In the genomic region with DNA sequence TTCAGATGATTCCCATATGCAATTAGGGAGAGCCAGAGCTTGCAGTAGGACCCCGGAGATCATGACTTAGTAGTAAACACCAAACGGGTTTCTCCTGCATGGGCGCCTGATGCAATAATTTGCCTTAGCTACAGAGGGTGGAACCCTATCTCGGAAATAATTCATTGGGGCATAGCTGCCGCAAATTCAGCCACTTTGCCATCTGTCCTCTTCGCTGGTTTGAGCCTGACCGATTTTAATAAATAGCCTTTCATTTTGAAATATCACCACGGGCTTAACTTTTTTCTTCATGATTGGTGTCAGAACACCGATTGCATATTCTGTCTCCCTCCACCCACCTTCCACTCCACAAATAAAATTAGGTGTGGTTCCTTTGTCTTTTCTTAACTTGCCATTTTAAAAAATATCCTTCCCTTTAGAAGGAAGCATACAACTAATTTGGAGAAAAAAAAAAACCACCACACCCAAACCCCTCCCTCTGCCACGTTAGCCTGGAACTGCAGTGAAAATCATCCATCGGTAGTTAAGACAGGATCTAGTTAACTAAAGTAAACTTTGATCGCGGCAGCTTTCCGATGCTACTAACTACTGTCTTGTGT, we compare ENCODE assay signal across 8 cellular contexts.
DNase-seq lines count a peak whose midpoint lies in the region; ATAC-seq lines count a peak whose summit lies in the region.

No MANE protein-coding gene starts in this region.

- peak overlapping the region; percentile 100 for H3K27ac Mint-ChIP-seq in activated naive CD4-positive, alpha-beta T cell treated with anti-CD3 and anti-CD28 coated beads, Interleukin-2, amount 50 U/mL, for 24 hours

- H3K36me3 Mint-ChIP-seq in activated naive CD4-positive, alpha-beta T cell treated with anti-CD3 and anti-CD28 coated beads, Interleukin-2, amount 50 U/mL, for 24 hours: peaks cover 31% of the 10 kb centered on the region

- no peaks in the 10 kb centered on the region for H3K4me1 ChIP-seq in iPS DF 6.9 (ENCODE audit: control insufficient read depth, insufficient read depth, low read length)

- no peak overlapping the region for H3K27ac ChIP-seq in iPS DF 6.9 (ENCODE audit: low read length)

- H3K4me1 Mint-ChIP-seq in activated naive CD4-positive, alpha-beta T cell treated with anti-CD3 and anti-CD28 coated beads, Interleukin-2, amount 50 U/mL, for 24 hours: peaks cover 60% of the 10 kb centered on the region

- no peaks in the 10 kb centered on the region for H3K9me3 Mint-ChIP-seq in activated naive CD4-positive, alpha-beta T cell treated with anti-CD3 and anti-CD28 coated beads, Interleukin-2, amount 50 U/mL, for 24 hours

- WGBS in iPS DF 6.9 (ENCODE audit: insufficient coverage, insufficient read length): no CpG with 5 or more reads among the region's 14 CpGs

- no peak for ATAC-seq in HG02610 (IDR thresholded peaks at IDR 0.05; ENCODE audit: unreplicated experiment)

- peak; percentile 6 for DNase-seq in stimulated activated CD4-positive, alpha-beta T cell treated with anti-CD3 and anti-CD28 coated beads, Interleukin-12 subunit alpha, Interleukin-12 subunit beta, amount 100 ng/mL, for 4 hours
- no peak for DNase-seq in stimulated activated CD4-positive, alpha-beta T cell treated with anti-CD3 and anti-CD28 coated beads, Interleukin-2, amount 100 ng/mL, for 48 hours
- DNase-seq in NCI-H1105 (lab: John Stamatoyannopoulos, UW) (peak; percentile 18), iPS DF 6.9 (ENCODE audit: low read depth, low spot score) (no peak), NCI-H2196 treated with DMSO at 0.1 percent for 48 hours (lab: John Stamatoyannopoulos, UW; ENCODE audit: unreplicated experiment) (no peak)
- DNase-seq in stimulated activated CD4-positive, alpha-beta T cell treated with anti-CD3 and anti-CD28 coated beads, Interleukin-1b, Interleukin-23, amount 100 ng/mL, for 48 hours: peak; percentile 12

- H3K9me3 ChIP-seq in iPS DF 6.9 (ENCODE audit: control insufficient read depth, insufficient read depth, low read length): no peaks in the 10 kb centered on the region

- peak overlapping the region; percentile 74; the same call in 1 of the 2 replicates for H3K4me3 ChIP-seq in iPS DF 6.9 (ENCODE audit: low read length)

- H3K4me3 Mint-ChIP-seq in activated naive CD4-positive, alpha-beta T cell treated with anti-CD3 and anti-CD28 coated beads, Interleukin-2, amount 50 U/mL, for 24 hours: peak overlapping the region; percentile 99

- no peaks in the 10 kb centered on the region for H3K27me3 Mint-ChIP-seq in activated naive CD4-positive, alpha-beta T cell treated with anti-CD3 and anti-CD28 coated beads, Interleukin-2, amount 50 U/mL, for 24 hours

- no peaks in the 10 kb centered on the region for H3K27me3 ChIP-seq in iPS DF 6.9 (ENCODE audit: control insufficient read depth, insufficient read depth, low read length)

- H3K36me3 ChIP-seq in iPS DF 6.9 (ENCODE audit: control insufficient read depth, insufficient read depth, low read length): peaks cover 11% of the 10 kb centered on the region; the same call in 1 of the 2 replicates

Comparison
In these comparisons a context has a peak if more than half of its experiments do, and no peak if none do; other contexts are left out.
1. DNase-seq: peak in stimulated activated CD4-positive, alpha-beta T cell treated with anti-CD3 and anti-CD28 coated beads, Interleukin-12 subunit alpha, Interleukin-12 subunit beta, amount 100 ng/mL, for 4 hours (single experiment), NCI-H1105 (single experiment) and stimulated activated CD4-positive, alpha-beta T cell treated with anti-CD3 and anti-CD28 coated beads, Interleukin-1b, Interleukin-23, amount 100 ng/mL, for 48 hours (single experiment); none in stimulated activated CD4-positive, alpha-beta T cell treated with anti-CD3 and anti-CD28 coated beads, Interleukin-2, amount 100 ng/mL, for 48 hours (0 of 2), iPS DF 6.9 (single experiment) and NCI-H2196 treated with DMSO at 0.1 percent for 48 hours (single experiment).